31 cellular contexts compared by ENCODE assay signal in genomic region chr2:169909376-169909775, GRCh38.
"Had no signal": no experiment of that assay in that cellular context is flagged by ENCODE, and none has a peak within 500 bp of the region (broad histone marks: within the 10 kb centered on the region; RNA-seq: fewer than 3 reads in every experiment).

No MANE protein-coding gene starts in this region.

- H3K79me2 ChIP-seq: parathyroid adenoma had no signal

- H3K27ac ChIP-seq: neural progenitor cell, ovary, parathyroid adenoma, psoas muscle, skin epidermis, spleen, suprapubic skin, tibial artery, transverse colon, upper lobe of right lung, uterus had no signal

- H3K9me3 ChIP-seq: ovary, psoas muscle, spleen, suprapubic skin, testis, tibial artery, transverse colon, upper lobe of right lung, uterus had no signal

- H3K27me3 Mint-ChIP-seq: naive thymus-derived CD8-positive, alpha-beta T cell; natural killer cell treated with Interleukin-12 subunit alpha and Interleukin-12 subunit beta and Interleukin-15 and Interleukin-18, amount 100 ng/mL, for 72 hours; progenitor cell of endocrine pancreas; stimulated activated memory B cell treated with anti-CD40 and anti-IgM and Interleukin-4, amounts not matched to agents 10 μg/mL and 1 μg/mL and 100 μg/mL, for 72 hours; stimulated activated naive CD8-positive, alpha-beta T cell treated with anti-CD3 and anti-CD28 coated beads, Interleukin-15, amount 100 ng/mL, for 72 hours; type B pancreatic cell had no signal

- ATAC-seq: naive thymus-derived CD8-positive, alpha-beta T cell; natural killer cell treated with Interleukin-12 subunit alpha and Interleukin-12 subunit beta and Interleukin-15 and Interleukin-18, amount 100 ng/mL, for 72 hours; right cardiac atrium; sciatic nerve; stimulated activated memory B cell treated with anti-CD40 and anti-IgM and Interleukin-4, amounts not matched to agents 10 μg/mL and 1 μg/mL and 100 μg/mL, for 72 hours; stimulated activated naive CD8-positive, alpha-beta T cell treated with anti-CD3 and anti-CD28 coated beads, Interleukin-15, amount 100 ng/mL, for 72 hours; stimulated activated naive CD8-positive, alpha-beta T cell treated with anti-CD3 and anti-CD28 coated beads, Interleukin-15, Interleukin-2, amounts not matched to agents 100 U/mL and 50 U/mL, for 24 hours; upper lobe of right lung had no signal

- DNase-seq: naive thymus-derived CD8-positive, alpha-beta T cell; occipital lobe; ovary; posterior cingulate gyrus; psoas muscle; right cardiac atrium; spleen; stimulated activated CD4-positive, alpha-beta T cell treated with anti-CD3 and anti-CD28 coated beads, Interleukin-12 subunit alpha, Interleukin-12 subunit beta, amount 100 ng/mL, for 4 hours; stimulated activated CD4-positive, alpha-beta T cell treated with anti-CD3 and anti-CD28 coated beads, Interleukin-1b, Interleukin-23, amount 100 ng/mL, for 48 hours; stimulated activated CD4-positive, alpha-beta T cell treated with anti-CD3 and anti-CD28 coated beads, Interleukin-4, amount 100 ng/mL, for 1 hour; stimulated activated CD4-positive, alpha-beta T cell treated with anti-CD3 and anti-CD28 coated beads, Interleukin-4, amount 100 ng/mL, for 4 hours; stimulated activated CD8-positive, alpha-beta memory T cell treated with anti-CD3 and anti-CD28 coated beads, Interleukin-4, amount 100 ng/mL, for 48 hours; stimulated activated naive CD4-positive, alpha-beta T cell; stimulated activated naive CD8-positive, alpha-beta T cell treated with anti-CD3 and anti-CD28 coated beads, Interleukin-15, amount 100 ng/mL, for 72 hours; stimulated activated naive CD8-positive, alpha-beta T cell treated with anti-CD3 and anti-CD28 coated beads, Interleukin-15, Interleukin-2, amounts not matched to agents 100 U/mL and 50 U/mL, for 24 hours; substantia nigra; testis; tibial artery; transverse colon; upper lobe of right lung; uterus had no signal

- H3K4me1 Mint-ChIP-seq: neural progenitor cell; stimulated activated memory B cell treated with anti-CD40 and anti-IgM and Interleukin-4, amounts not matched to agents 10 μg/mL and 1 μg/mL and 100 μg/mL, for 72 hours; stimulated activated naive CD8-positive, alpha-beta T cell treated with anti-CD3 and anti-CD28 coated beads, Interleukin-15, amount 100 ng/mL, for 72 hours had no signal

- H3K9me3 Mint-ChIP-seq: naive thymus-derived CD8-positive, alpha-beta T cell; natural killer cell treated with Interleukin-12 subunit alpha and Interleukin-12 subunit beta and Interleukin-15 and Interleukin-18, amount 100 ng/mL, for 72 hours; neural progenitor cell; stimulated activated memory B cell treated with anti-CD40 and anti-IgM and Interleukin-4, amounts not matched to agents 10 μg/mL and 1 μg/mL and 100 μg/mL, for 72 hours; stimulated activated naive CD8-positive, alpha-beta T cell treated with anti-CD3 and anti-CD28 coated beads, Interleukin-15, amount 100 ng/mL, for 72 hours; type B pancreatic cell had no signal

- H3K27me3 ChIP-seq: neural progenitor cell, ovary, spleen, suprapubic skin, testis, tibial artery, transverse colon, upper lobe of right lung, uterus had no signal

- H3K4me1 ChIP-seq: neural progenitor cell, parathyroid adenoma, spleen, suprapubic skin, tibial artery, transverse colon, upper lobe of right lung, uterus had no signal

- H2AFZ ChIP-seq: neural progenitor cell, parathyroid adenoma had no signal

- H3K4me3 ChIP-seq: neural progenitor cell, ovary, psoas muscle, skin epidermis, smooth muscle cell, spleen, suprapubic skin, testis, tibial artery, transverse colon, upper lobe of right lung, uterus had no signal

- H3K9ac ChIP-seq: neural progenitor cell, parathyroid adenoma had no signal

- H3K27ac Mint-ChIP-seq: natural killer cell treated with Interleukin-12 subunit alpha and Interleukin-12 subunit beta and Interleukin-15 and Interleukin-18, amount 100 ng/mL, for 72 hours; neural progenitor cell; progenitor cell of endocrine pancreas; stimulated activated memory B cell treated with anti-CD40 and anti-IgM and Interleukin-4, amounts not matched to agents 10 μg/mL and 1 μg/mL and 100 μg/mL, for 72 hours; stimulated activated naive CD8-positive, alpha-beta T cell treated with anti-CD3 and anti-CD28 coated beads, Interleukin-15, amount 100 ng/mL, for 72 hours; type B pancreatic cell had no signal

- H3K4me3 Mint-ChIP-seq: naive thymus-derived CD8-positive, alpha-beta T cell; natural killer cell treated with Interleukin-12 subunit alpha and Interleukin-12 subunit beta and Interleukin-15 and Interleukin-18, amount 100 ng/mL, for 72 hours; neural progenitor cell; stimulated activated memory B cell treated with anti-CD40 and anti-IgM and Interleukin-4, amounts not matched to agents 10 μg/mL and 1 μg/mL and 100 μg/mL, for 72 hours; stimulated activated naive CD8-positive, alpha-beta T cell treated with anti-CD3 and anti-CD28 coated beads, Interleukin-15, amount 100 ng/mL, for 72 hours; type B pancreatic cell had no signal

- H3K4me2 ChIP-seq: neural progenitor cell, smooth muscle cell had no signal

- H3K36me3 ChIP-seq: ovary, uterus had no signal
